Comparison of ENCODE assay signal across 1 cellular context in the genomic region with DNA sequence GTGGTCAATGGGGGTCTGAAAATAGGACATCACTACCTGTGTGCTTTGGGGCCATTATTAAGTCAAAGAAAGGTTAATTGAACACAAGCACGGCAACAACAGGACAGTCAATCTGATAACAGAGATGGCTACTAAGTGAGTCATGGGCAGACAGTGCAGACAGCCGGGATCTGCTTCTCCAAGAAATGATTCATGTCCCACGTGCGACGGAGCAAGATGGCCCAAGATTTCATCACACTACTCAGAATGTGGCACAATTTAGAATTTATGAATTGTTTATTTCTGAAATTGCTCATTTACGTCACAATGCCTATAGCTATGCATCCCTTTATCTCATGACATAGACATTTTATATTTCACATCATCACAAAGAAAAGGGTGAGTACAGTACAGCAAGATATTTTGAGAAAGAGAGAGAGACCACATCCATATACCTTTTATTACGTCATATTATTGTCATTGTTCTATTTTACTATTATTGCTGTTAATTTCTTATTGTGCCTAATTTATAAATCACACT.
TF ChIP-seq lines count a peak whose summit lies in the region.

No MANE protein-coding gene starts in this region.

TF ChIP-seq in K562, 482 proteins besides CTCF, POLR2A, EP300 and RAD21 (continued from another document and continues in another):
- TF ChIP-seq, protein P1, sequence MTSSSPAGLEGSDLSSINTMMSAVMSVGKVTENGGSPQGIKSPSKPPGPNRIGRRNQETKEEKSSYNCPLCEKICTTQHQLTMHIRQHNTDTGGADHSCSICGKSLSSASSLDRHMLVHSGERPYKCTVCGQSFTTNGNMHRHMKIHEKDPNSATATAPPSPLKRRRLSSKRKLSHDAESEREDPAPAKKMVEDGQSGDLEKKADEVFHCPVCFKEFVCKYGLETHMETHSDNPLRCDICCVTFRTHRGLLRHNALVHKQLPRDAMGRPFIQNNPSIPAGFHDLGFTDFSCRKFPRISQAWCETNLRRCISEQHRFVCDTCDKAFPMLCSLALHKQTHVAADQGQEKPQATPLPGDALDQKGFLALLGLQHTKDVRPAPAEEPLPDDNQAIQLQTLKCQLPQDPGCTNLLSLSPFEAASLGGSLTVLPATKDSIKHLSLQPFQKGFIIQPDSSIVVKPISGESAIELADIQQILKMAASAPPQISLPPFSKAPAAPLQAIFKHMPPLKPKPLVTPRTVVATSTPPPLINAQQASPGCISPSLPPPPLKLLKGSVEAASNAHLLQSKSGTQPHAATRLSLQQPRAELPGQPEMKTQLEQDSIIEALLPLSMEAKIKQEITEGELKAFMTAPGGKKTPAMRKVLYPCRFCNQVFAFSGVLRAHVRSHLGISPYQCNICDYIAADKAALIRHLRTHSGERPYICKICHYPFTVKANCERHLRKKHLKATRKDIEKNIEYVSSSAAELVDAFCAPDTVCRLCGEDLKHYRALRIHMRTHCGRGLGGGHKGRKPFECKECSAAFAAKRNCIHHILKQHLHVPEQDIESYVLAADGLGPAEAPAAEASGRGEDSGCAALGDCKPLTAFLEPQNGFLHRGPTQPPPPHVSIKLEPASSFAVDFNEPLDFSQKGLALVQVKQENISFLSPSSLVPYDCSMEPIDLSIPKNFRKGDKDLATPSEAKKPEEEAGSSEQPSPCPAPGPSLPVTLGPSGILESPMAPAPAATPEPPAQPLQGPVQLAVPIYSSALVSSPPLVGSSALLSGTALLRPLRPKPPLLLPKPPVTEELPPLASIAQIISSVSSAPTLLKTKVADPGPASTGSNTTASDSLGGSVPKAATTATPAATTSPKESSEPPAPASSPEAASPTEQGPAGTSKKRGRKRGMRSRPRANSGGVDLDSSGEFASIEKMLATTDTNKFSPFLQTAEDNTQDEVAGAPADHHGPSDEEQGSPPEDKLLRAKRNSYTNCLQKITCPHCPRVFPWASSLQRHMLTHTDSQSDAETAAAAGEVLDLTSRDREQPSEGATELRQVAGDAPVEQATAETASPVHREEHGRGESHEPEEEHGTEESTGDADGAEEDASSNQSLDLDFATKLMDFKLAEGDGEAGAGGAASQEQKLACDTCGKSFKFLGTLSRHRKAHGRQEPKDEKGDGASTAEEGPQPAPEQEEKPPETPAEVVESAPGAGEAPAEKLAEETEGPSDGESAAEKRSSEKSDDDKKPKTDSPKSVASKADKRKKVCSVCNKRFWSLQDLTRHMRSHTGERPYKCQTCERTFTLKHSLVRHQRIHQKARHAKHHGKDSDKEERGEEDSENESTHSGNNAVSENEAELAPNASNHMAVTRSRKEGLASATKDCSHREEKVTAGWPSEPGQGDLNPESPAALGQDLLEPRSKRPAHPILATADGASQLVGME (CRISPR knock-in tag; IDR thresholded peaks at IDR 0.05): no peak
- TF ChIP-seq, protein P2, sequence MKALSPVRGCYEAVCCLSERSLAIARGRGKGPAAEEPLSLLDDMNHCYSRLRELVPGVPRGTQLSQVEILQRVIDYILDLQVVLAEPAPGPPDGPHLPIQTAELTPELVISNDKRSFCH (CRISPR knock-in tag; IDR thresholded peaks at IDR 0.05): no peak
- TF ChIP-seq, protein P2 (tag; IDR thresholded peaks at IDR 0.05): no peak
- TF ChIP-seq TCFL5 (CRISPR knock-in tag; conservative IDR thresholded peaks at IDR 0.05) (no peak), PHF21A (IDR thresholded peaks at IDR 0.05; ENCODE audit: borderline replicate concordance, low read depth) (no peak), ZNF212 (CRISPR knock-in tag; IDR thresholded peaks at IDR 0.05) (no peak), ZNF324 (CRISPR knock-in tag; IDR thresholded peaks at IDR 0.05) (no peak), GTF2F1 (IDR thresholded peaks at IDR 0.05; ENCODE audit: low read depth, low read length) (no peak), NONO (IDR thresholded peaks at IDR 0.05; ENCODE audit: low read depth in 2 of 2, low read length in 1 of 2) (no peak), GTF2A2 (tag; IDR thresholded peaks at IDR 0.05) (no peak), XRCC5 (IDR thresholded peaks at IDR 0.05; ENCODE audit: low read depth, low read length) (no peak), NKRF (IDR thresholded peaks at IDR 0.05; ENCODE audit: borderline replicate concordance) (no peak), MEIS2 (IDR thresholded peaks at IDR 0.05; ENCODE audit: partially characterized antibody) (peak; percentile 98), FOS (IDR thresholded peaks at IDR 0.05; ENCODE audit: extremely low read depth, insufficient read length) (peak; percentile 74), TCF7L2 (IDR thresholded peaks at IDR 0.05; ENCODE audit: low read depth, low read length) (no peak), BRF2 (IDR thresholded peaks at IDR 0.05; ENCODE audit: borderline replicate concordance, insufficient read depth, insufficient read length) (no peak), CREB3L1 (IDR thresholded peaks at IDR 0.05; ENCODE audit: borderline replicate concordance, low read depth) (no peak), MYNN (IDR thresholded peaks at IDR 0.05) (no peak), MYNN (CRISPR knock-in tag; IDR thresholded peaks at IDR 0.05) (no peak), NBN (IDR thresholded peaks at IDR 0.05; ENCODE audit: low read depth) (no peak), SMARCA4 (IDR thresholded peaks at IDR 0.05) (peak; percentile 93), ZBTB7A (IDR thresholded peaks at IDR 0.05; ENCODE audit: borderline replicate concordance, control insufficient read depth, low read depth, low read length) (no peak), ZNF184 (CRISPR knock-in tag; IDR thresholded peaks at IDR 0.05) (no peak), HIVEP1 (CRISPR knock-in tag; IDR thresholded peaks at IDR 0.05) (no peak), ZNF140 (CRISPR knock-in tag; IDR thresholded peaks at IDR 0.05) (no peak), GATAD2B (IDR thresholded peaks at IDR 0.05; ENCODE audit: borderline replicate concordance) (no peak; the same call in 1 of the 2 replicates), NCOA4 (IDR thresholded peaks at IDR 0.05; ENCODE audit: partially characterized antibody) (no peak), TBL1XR1 (IDR thresholded peaks at IDR 0.05; ENCODE audit: low read length in 2 of 2) (peak in 1 of 2 experiments; percentile 88; a peak in 2 of 4 replicates), SMAD3 (CRISPR knock-in tag; conservative IDR thresholded peaks at IDR 0.05) (no peak), ATF6 (CRISPR knock-in tag; IDR thresholded peaks at IDR 0.05) (no peak), ARID4B (CRISPR knock-in tag; IDR thresholded peaks at IDR 0.05) (no peak), SRSF7 (optimal IDR thresholded peaks at IDR 0.05; ENCODE audit: low read depth, low read length) (no peak)
- TF ChIP-seq, protein P3, sequence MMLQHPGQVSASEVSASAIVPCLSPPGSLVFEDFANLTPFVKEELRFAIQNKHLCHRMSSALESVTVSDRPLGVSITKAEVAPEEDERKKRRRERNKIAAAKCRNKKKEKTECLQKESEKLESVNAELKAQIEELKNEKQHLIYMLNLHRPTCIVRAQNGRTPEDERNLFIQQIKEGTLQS (IDR thresholded peaks at IDR 0.05): peak; percentile 98
- TF ChIP-seq, protein P3 (CRISPR knock-in tag; conservative IDR thresholded peaks at IDR 0.05): peak; percentile 88
- TF ChIP-seq, protein P4, sequence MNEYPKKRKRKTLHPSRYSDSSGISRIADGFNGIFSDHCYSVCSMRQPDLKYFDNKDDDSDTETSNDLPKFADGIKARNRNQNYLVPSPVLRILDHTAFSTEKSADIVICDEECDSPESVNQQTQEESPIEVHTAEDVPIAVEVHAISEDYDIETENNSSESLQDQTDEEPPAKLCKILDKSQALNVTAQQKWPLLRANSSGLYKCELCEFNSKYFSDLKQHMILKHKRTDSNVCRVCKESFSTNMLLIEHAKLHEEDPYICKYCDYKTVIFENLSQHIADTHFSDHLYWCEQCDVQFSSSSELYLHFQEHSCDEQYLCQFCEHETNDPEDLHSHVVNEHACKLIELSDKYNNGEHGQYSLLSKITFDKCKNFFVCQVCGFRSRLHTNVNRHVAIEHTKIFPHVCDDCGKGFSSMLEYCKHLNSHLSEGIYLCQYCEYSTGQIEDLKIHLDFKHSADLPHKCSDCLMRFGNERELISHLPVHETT (CRISPR knock-in tag; conservative IDR thresholded peaks at IDR 0.05 in 1 of 2, IDR thresholded peaks at IDR 0.05 in 1 of 2): no peak
- TF ChIP-seq, protein P5, sequence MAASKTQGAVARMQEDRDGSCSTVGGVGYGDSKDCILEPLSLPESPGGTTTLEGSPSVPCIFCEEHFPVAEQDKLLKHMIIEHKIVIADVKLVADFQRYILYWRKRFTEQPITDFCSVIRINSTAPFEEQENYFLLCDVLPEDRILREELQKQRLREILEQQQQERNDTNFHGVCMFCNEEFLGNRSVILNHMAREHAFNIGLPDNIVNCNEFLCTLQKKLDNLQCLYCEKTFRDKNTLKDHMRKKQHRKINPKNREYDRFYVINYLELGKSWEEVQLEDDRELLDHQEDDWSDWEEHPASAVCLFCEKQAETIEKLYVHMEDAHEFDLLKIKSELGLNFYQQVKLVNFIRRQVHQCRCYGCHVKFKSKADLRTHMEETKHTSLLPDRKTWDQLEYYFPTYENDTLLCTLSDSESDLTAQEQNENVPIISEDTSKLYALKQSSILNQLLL (CRISPR knock-in tag; IDR thresholded peaks at IDR 0.05; ENCODE audit: borderline replicate concordance): no peak
